Comparison of ENCODE assay signal across 8 cellular contexts in the genomic region with DNA sequence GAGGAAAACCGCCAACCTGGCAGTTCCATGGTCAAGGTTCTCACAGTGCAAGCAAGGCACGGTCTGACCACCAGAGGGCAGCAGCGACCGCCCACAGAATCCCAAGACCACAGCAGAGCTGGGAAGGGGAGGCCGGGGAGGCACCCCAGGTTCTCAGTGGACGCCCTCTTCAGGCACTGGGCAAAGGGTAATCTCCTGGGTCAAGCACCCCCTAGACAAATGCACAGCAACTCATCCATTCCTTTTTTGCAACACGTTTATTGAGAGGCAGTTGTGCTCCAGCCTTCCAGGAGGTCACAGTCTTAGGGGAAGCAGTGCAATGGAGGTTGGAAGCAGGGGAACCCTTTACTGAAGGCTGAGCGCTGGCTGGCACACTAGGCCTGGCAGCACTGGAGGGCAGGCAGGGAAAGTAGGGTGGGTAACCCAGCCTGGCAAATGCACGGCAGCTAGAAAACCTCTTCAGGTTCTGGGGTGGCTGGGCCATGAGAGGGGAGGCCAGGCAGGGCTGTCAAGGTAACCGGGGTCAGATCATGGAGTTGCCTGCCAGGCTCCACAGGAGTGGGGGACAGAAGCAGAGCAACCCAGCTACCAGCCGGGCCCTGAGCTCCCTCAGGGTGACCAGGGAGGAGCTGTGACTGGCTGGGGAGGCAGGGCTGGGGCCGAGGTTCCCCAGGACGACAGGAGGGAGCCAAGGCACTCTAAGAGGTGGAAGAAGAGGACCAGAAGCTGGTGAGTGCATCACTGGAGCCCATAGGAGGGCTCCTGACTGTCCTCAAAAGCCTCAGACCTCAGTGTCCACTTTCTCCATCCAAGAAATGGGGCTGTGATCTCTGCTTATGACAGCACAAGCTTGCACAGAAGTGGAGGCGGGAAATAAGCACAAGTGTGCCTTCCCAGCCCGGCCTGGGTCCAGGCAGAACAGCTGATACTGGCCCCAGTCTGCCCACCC. TPM values are rescaled to one million over a fixed set of nuclear protein-coding genes. Genes with fewer than 3 reads are reported as not detected.
A peak's percentile ranks its signal among the peaks of the same experiment; 100 is the strongest.
DNase-seq lines count a peak whose midpoint lies in the region; ATAC-seq and TF ChIP-seq lines count a peak whose summit lies in the region.

No MANE protein-coding gene starts in this region.

- H3K4me1 Mint-ChIP-seq in CD4-positive, alpha-beta memory T cell, result peaks cover 27 to 64% (median 49%) of the 10 kb centered on the region in 4 donors
- H3K4me1 Mint-ChIP-seq in activated CD8-positive, alpha-beta T cell treated with anti-CD3 and anti-CD28 coated beads for 36 hours (ENCODE audit: low read depth), result peaks cover 51% of the 10 kb centered on the region

- peak overlapping the region; percentile 97 for H3K27ac ChIP-seq in CD4-positive, alpha-beta memory T cell (ENCODE audit: low read depth, low read length)

- no peaks in the 10 kb centered on the region for H3K9me3 ChIP-seq in CD4-positive, alpha-beta memory T cell (ENCODE audit: control insufficient read depth in 1 of 2, low read length in 2 of 2)

- no peak for ATAC-seq in activated CD8-positive, alpha-beta T cell treated with anti-CD3 and anti-CD28 coated beads for 36 hours
- ATAC-seq in GM21529 (IDR thresholded peaks at IDR 0.05; ENCODE audit: unreplicated experiment), result no peak

- POLR2A ChIA-PET in CD4-positive, alpha-beta memory T cell (lab: Charles Lee; ENCODE audit: partially characterized antibody), result interaction anchor here (0.6 to 44.6 kb wide), 18 partner anchors 4 to 941 kb away, joined by 3 to 2727 read pairs (median 9); partner anchors contain the start of genes CFAP251, PSMD9, RHOF and RNF34
- POLR2A ChIA-PET in activated CD8-positive, alpha-beta T cell treated with anti-CD3 and anti-CD28 coated beads for 36 hours (lab: Charles Lee), result interaction anchor here (0.7 to 30.9 kb wide), 12 partner anchors 6 to 1795 kb away, joined by 3 to 683 read pairs (median 4); partner anchors contain the start of genes PSMD9, RHOF, SETD1B and TMEM120B

- DNase-seq in CD4-positive, alpha-beta memory T cell, result peak; percentile 76 to 85 (median 79)
- DNase-seq in H7 (peak; percentile 95), NCI-H526 (lab: John Stamatoyannopoulos, UW) (peak; percentile 68 to 86), lung microvascular endothelial cell (ENCODE audit: low read depth in 2 of 2) (peak; percentile 90)
- DNase-seq in activated CD8-positive, alpha-beta T cell treated with anti-CD3 and anti-CD28 coated beads for 36 hours, result peak; percentile 90
- peak; percentile 85 for DNase-seq in effector CD4-positive, alpha-beta T cell
- DNase-seq in stimulated activated CD4-positive, alpha-beta T cell treated with anti-CD3 and anti-CD28 coated beads, TNF-alpha, amount 100 ng/mL, for 48 hours (ENCODE audit: low read depth in 3 of 3), result peak in 2 of 3 donors; percentile 75

- peak overlapping the region in 1 of 2 donors; percentile 36 for H3K4me3 ChIP-seq in CD4-positive, alpha-beta memory T cell (ENCODE audit: low read length in 2 of 2)
- H3K4me3 ChIP-seq in H7 (ENCODE audit: insufficient read depth, low read depth, low read length), result no peak overlapping the region; the same call in 1 of the 2 replicates

- TF ChIP-seq CTCF in activated CD8-positive, alpha-beta T cell treated with anti-CD3 and anti-CD28 coated beads for 36 hours (IDR thresholded peaks at IDR 0.05), result peak; percentile 86

- H3K4me3 Mint-ChIP-seq in CD4-positive, alpha-beta memory T cell, result peak overlapping the region; percentile 78 to 94 (median 87)
- peak overlapping the region; percentile 89 for H3K4me3 Mint-ChIP-seq in activated CD8-positive, alpha-beta T cell treated with anti-CD3 and anti-CD28 coated beads for 36 hours

- peaks cover 11 to 49% of the 10 kb centered on the region in 2 donors for H3K36me3 Mint-ChIP-seq in CD4-positive, alpha-beta memory T cell
- peaks cover 37% of the 10 kb centered on the region for H3K36me3 Mint-ChIP-seq in activated CD8-positive, alpha-beta T cell treated with anti-CD3 and anti-CD28 coated beads for 36 hours (ENCODE audit: low read depth)

- no peaks in the 10 kb centered on the region for H3K27me3 Mint-ChIP-seq in CD4-positive, alpha-beta memory T cell
- no peaks in the 10 kb centered on the region for H3K27me3 Mint-ChIP-seq in activated CD8-positive, alpha-beta T cell treated with anti-CD3 and anti-CD28 coated beads for 36 hours

- H3K36me3 ChIP-seq in CD4-positive, alpha-beta memory T cell (ENCODE audit: insufficient read depth, low read length), result peaks cover 21% of the 10 kb centered on the region
- peaks cover 9% of the 10 kb centered on the region for H3K36me3 ChIP-seq in H7 (replicated peaks; ENCODE audit: control insufficient read depth, insufficient read depth, low read length)

- intact Hi-C loops in CD4-positive, alpha-beta memory T cell (cut with micrococcal nuclease), result loop anchor here (1.0 to 2.0 kb wide), 3 partner anchors 17 to 109 kb away; no protein-coding TSS in a partner anchor
- intact Hi-C loops in activated CD8-positive, alpha-beta T cell treated with anti-CD3 and anti-CD28 coated beads for 36 hours (cut with micrococcal nuclease), result loop anchor here (2.0 kb wide), 2 partner anchors 15 to 93 kb away; partner anchors contain the start of gene PSMD9

- CTCF ChIA-PET in CD4-positive, alpha-beta memory T cell (lab: Charles Lee; ENCODE audit: partially characterized antibody), result interaction anchor here (0.7 to 15.1 kb wide), 23 partner anchors 14 to 394 kb away, joined by 3 to 918 read pairs (median 6); partner anchors contain the start of genes CFAP251, PSMD9, SETD1B and TMEM120B
- CTCF ChIA-PET in activated CD8-positive, alpha-beta T cell treated with anti-CD3 and anti-CD28 coated beads for 36 hours (lab: Charles Lee), result interaction anchor here (0.7 to 15.4 kb wide), 36 partner anchors 12 to 283 kb away, joined by 3 to 698 read pairs (median 9); partner anchors contain the start of genes CFAP251, MLXIP, ORAI1 and PSMD9

- peaks cover 58% of the 10 kb centered on the region for H3K4me1 ChIP-seq in CD4-positive, alpha-beta memory T cell (ENCODE audit: insufficient read depth, low read length)

- no peaks in the 10 kb centered on the region for H3K9me3 Mint-ChIP-seq in CD4-positive, alpha-beta memory T cell
- H3K9me3 Mint-ChIP-seq in activated CD8-positive, alpha-beta T cell treated with anti-CD3 and anti-CD28 coated beads for 36 hours, result no peaks in the 10 kb centered on the region

- peak overlapping the region; percentile 97 to 99 (median 97) for H3K27ac Mint-ChIP-seq in CD4-positive, alpha-beta memory T cell
- H3K27ac Mint-ChIP-seq in activated CD8-positive, alpha-beta T cell treated with anti-CD3 and anti-CD28 coated beads for 36 hours, result peak overlapping the region; percentile 91

- H3K27me3 ChIP-seq in CD4-positive, alpha-beta memory T cell (ENCODE audit: insufficient read depth, low read length), result no peaks in the 10 kb centered on the region
- peaks cover 2% of the 10 kb centered on the region; the same call in 1 of the 2 replicates for H3K27me3 ChIP-seq in H7 (ENCODE audit: control insufficient read depth, insufficient read depth, low read length)

RNA-seq across cellular contexts. Expression of gene RHOF, which starts 1.8 kb away (rescaled TPM):
- 100 to 1,000 TPM; 137 to 138 TPM for total RNA-seq in CD4-positive, alpha-beta memory T cell
- 100 to 1,000 TPM in 1 of 2 donors, 10 to 100 TPM in 1; 72.6 to 106 TPM for polyA plus RNA-seq in CD4-positive, alpha-beta memory T cell
- 23.8 and 25.5 TPM in 2 replicates for total RNA-seq in H7 (2014; rRNA removed; shearing (Covaris generic))
- total RNA-seq in activated CD8-positive, alpha-beta T cell treated with anti-CD3 and anti-CD28 coated beads for 36 hours, result 100 to 1,000 TPM; 108 to 116 TPM
- total RNA-seq in lung microvascular endothelial cell, result 2.6 and 3.3 TPM in 2 replicates

RNA-seq across cellular contexts. Expression of gene SETD1B, which starts 8.5 kb away (rescaled TPM):
- 10 to 100 TPM; 67.1 to 69.3 TPM for total RNA-seq in CD4-positive, alpha-beta memory T cell
- 1 to 10 TPM in 1 of 2 donors, under 1 TPM in 1; 0.13 to 3.3 TPM for polyA plus RNA-seq in CD4-positive, alpha-beta memory T cell
- total RNA-seq in H7 (2014; rRNA removed; shearing (Covaris generic)), result 3.5 and 4.6 TPM in 2 replicates
- 10 to 100 TPM; 13.3 TPM for total RNA-seq in activated CD8-positive, alpha-beta T cell treated with anti-CD3 and anti-CD28 coated beads for 36 hours
- total RNA-seq in lung microvascular endothelial cell, result 1.3 and 1.4 TPM in 2 replicates

Comparison
In these comparisons a context has a peak if more than half of its experiments do, and no peak if none do; other contexts are left out.
1. RNA of gene SETD1B, which starts 8.5 kb away (total RNA-seq): 67.1 to 69.3 TPM in CD4-positive, alpha-beta memory T cell; 13.3 TPM in activated CD8-positive, alpha-beta T cell treated with anti-CD3 and anti-CD28 coated beads for 36 hours, 3.5 to 4.6 TPM in H7 and 1.3 to 1.4 TPM in lung microvascular endothelial cell; every median in the first group is over 4 times any median in the second.
2. Peak in every context shown above with its lines, with median percentiles within 50 percentile points of each other: DNase-seq.